ENCODE assay signal across 24 cellular contexts in genomic region chr2:8065191-8065590, GRCh38.
DNase-seq lines count a peak whose midpoint lies in the region; ATAC-seq, FAIRE-seq and TF ChIP-seq lines count a peak whose summit lies in the region.
"Had no signal": no experiment of that assay in that cellular context is flagged by ENCODE, and none has a peak within 500 bp of the region (broad histone marks: within the 10 kb centered on the region; RNA-seq: fewer than 3 reads in every experiment).

No MANE protein-coding gene starts in this region.

- no peak for TF ChIP-seq RAD21 in HepG2 (CRISPR knock-in tag; IDR thresholded peaks at IDR 0.05)

- H3K4me3 ChIP-seq in HepG2 (replicated peaks in 1 of 3; ENCODE audit: insufficient read depth in 1 of 3, low read depth in 2 of 3, low read length in 3 of 3) (no peak overlapping the region), right lobe of liver (no peak overlapping the region), mesendoderm (ENCODE audit: low read length) (no peak overlapping the region), esophagus muscularis mucosa (no peak overlapping the region)
- H3K4me3 ChIP-seq: BLaER1, GM12878 had no signal

- CTCF ChIA-PET in HepG2 (lab: Yijun Ruan, JAX; ENCODE audit: low intra/inter-chr PET ratio, low total read pairs) = no interaction called here

- BruUV-seq in HepG2 (replicated peaks; lab: Mats Ljungman, UMichigan) = no TSS peak

- no peaks in the 10 kb centered on the region for H3K4me1 ChIP-seq in HepG2 (ENCODE audit: insufficient read depth, low read length)
- no peaks in the 10 kb centered on the region for H3K4me1 ChIP-seq in right lobe of liver
- no peaks in the 10 kb centered on the region for H3K4me1 ChIP-seq in mesendoderm (ENCODE audit: control insufficient read depth, low read depth, low read length)
- no peaks in the 10 kb centered on the region for H3K4me1 ChIP-seq in esophagus muscularis mucosa
- H3K4me1 ChIP-seq: BE2C, BLaER1 had no signal

- TF ChIP-seq EP300 in HepG2 (IDR thresholded peaks at IDR 0.05; ENCODE audit: low read depth in 2 of 2, low read length in 2 of 2) (no peak), HepG2 (CRISPR knock-in tag; IDR thresholded peaks at IDR 0.05; ENCODE audit: borderline replicate concordance) (no peak), esophagus muscularis mucosa (IDR thresholded peaks at IDR 0.05) (no peak)

- no peak overlapping the region for H3K4me3 Mint-ChIP-seq in osteocyte (ENCODE audit: unreplicated experiment)
- H3K4me3 Mint-ChIP-seq: CD14-positive monocyte; CD4-positive, alpha-beta memory T cell; CD4-positive, CD25-positive, alpha-beta regulatory T cell; CD8-positive, alpha-beta memory T cell had no signal

- no peak overlapping the region for H2BK5ac ChIP-seq in mesendoderm (ENCODE audit: low read length)

- H3K27ac Mint-ChIP-seq in osteocyte (ENCODE audit: unreplicated experiment) = no peak overlapping the region
- H3K27ac Mint-ChIP-seq: CD4-positive, alpha-beta memory T cell; CD4-positive, CD25-positive, alpha-beta regulatory T cell had no signal

- H2BK120ac ChIP-seq in mesendoderm (ENCODE audit: low read depth, low read length) = peak overlapping the region; percentile 28

- H3K79me2 ChIP-seq in HepG2 (ENCODE audit: insufficient read depth, low read length) = no peaks in the 10 kb centered on the region
- H3K79me2 ChIP-seq in mesendoderm (ENCODE audit: control insufficient read depth, insufficient read depth, low read length) = no peaks in the 10 kb centered on the region

- no peak overlapping the region for H3K4ac ChIP-seq in mesendoderm (ENCODE audit: low read depth, low read length)

- H2BK15ac ChIP-seq in mesendoderm (replicated peaks; ENCODE audit: low read depth) = no peak overlapping the region

- H3K9me3 ChIP-seq in HepG2 (ENCODE audit: low read length) (no peaks in the 10 kb centered on the region), right lobe of liver (no peaks in the 10 kb centered on the region), esophagus muscularis mucosa (no peaks in the 10 kb centered on the region)
- H3K9me3 ChIP-seq: BE2C had no signal

- TF ChIP-seq POLR2A in HepG2 (IDR thresholded peaks at IDR 0.05; ENCODE audit: insufficient read depth in 1 of 2, low read depth in 2 of 2, low read length in 2 of 2) (no peak), right lobe of liver (IDR thresholded peaks at IDR 0.05) (no peak), esophagus muscularis mucosa (IDR thresholded peaks at IDR 0.05; ENCODE audit: low read depth) (no peak)

- POLR2A ChIA-PET in HepG2 (lab: Yijun Ruan, JAX) = no interaction called here

- H3K27me3 Mint-ChIP-seq in osteocyte (ENCODE audit: unreplicated experiment) = peaks cover 12% of the 10 kb centered on the region
- H3K27me3 Mint-ChIP-seq: CD4-positive, alpha-beta memory T cell had no signal

- H3K9ac ChIP-seq in HepG2 (ENCODE audit: insufficient read depth, low read depth, low read length) (no peak overlapping the region), mesendoderm (ENCODE audit: low read length) (no peak overlapping the region)
- H3K9ac ChIP-seq: BLaER1 had no signal

- H3K4me2 ChIP-seq in HepG2 (ENCODE audit: low read depth, low read length) (no peak overlapping the region), mesendoderm (ENCODE audit: low read length) (no peak overlapping the region)
- H3K4me2 ChIP-seq: BLaER1 had no signal

- no peak overlapping the region for H2AFZ ChIP-seq in HepG2 (ENCODE audit: low read length)

- H3K9me3 Mint-ChIP-seq in osteocyte (ENCODE audit: unreplicated experiment) = no peaks in the 10 kb centered on the region

- no peak overlapping the region for H3K56ac ChIP-seq in mesendoderm (ENCODE audit: low read length)

- H3K36me3 Mint-ChIP-seq in osteocyte (ENCODE audit: unreplicated experiment) = no peaks in the 10 kb centered on the region
- H3K36me3 Mint-ChIP-seq: CD14-positive monocyte; CD4-positive, CD25-positive, alpha-beta regulatory T cell had no signal

- DNase-seq in HepG2 (ENCODE audit: low spot score) (no peak), right lobe of liver (no peak), mesendoderm (no peak), osteocyte (ENCODE audit: extremely low spot score, unreplicated experiment) (no peak), esophagus muscularis mucosa (ENCODE audit: extremely low spot score) (no peak)
- DNase-seq: ACHN; BE2C; C1 segment of cervical spinal cord; CD4-positive, alpha-beta memory T cell; CD4-positive, CD25-positive, alpha-beta regulatory T cell; CD8-positive, alpha-beta memory T cell; COR-L47; DMS 273 treated with DMSO at 0.1 percent for 48 hours; DMS153; DMS53; DMS79; DND-41; EL; GDM1 had no signal

- H3K23ac ChIP-seq in mesendoderm (ENCODE audit: low read length) = no peak overlapping the region

- no peak for FAIRE-seq in HepG2 (lab: Jason Lieb, UNC)
- FAIRE-seq: GM12878, GM19239 had no signal

- intact Hi-C loops in HepG2 (cut with micrococcal nuclease; ENCODE audit: unreplicated experiment) = no loop called here
- intact Hi-C loops in right lobe of liver (cut with DNase I) = no loop called here
- intact Hi-C loops in esophagus muscularis mucosa (cut with DNase I) = no loop called here

- no peak overlapping the region for H2AK5ac ChIP-seq in mesendoderm (ENCODE audit: low read length)

- in situ Hi-C loops in HepG2 (cut with HindIII; ENCODE audit: extremely low pct_ligation_motif_present, low pct_unique_long_range_greater_than_20kb) = no loop called here

- TF ChIP-seq CTCF in HepG2 (CRISPR knock-in tag; IDR thresholded peaks at IDR 0.05) (no peak), right lobe of liver (IDR thresholded peaks at IDR 0.05) (no peak), osteocyte (IDR thresholded peaks at IDR 0.05) (no peak), esophagus muscularis mucosa (IDR thresholded peaks at IDR 0.05) (no peak)

- H4K5ac ChIP-seq in mesendoderm (ENCODE audit: low read length) = no peak overlapping the region

- H4K8ac ChIP-seq in mesendoderm (ENCODE audit: low read depth, low read length) = no peak overlapping the region

- ATAC-seq in HepG2 (no peak), right lobe of liver (no peak)
- ATAC-seq: GM12878 had no signal

- no peaks in the 10 kb centered on the region for H3K36me3 ChIP-seq in HepG2 (replicated peaks in 1 of 2; ENCODE audit: control insufficient read depth in 1 of 2, insufficient read depth in 2 of 2, low read length in 2 of 2)
- no peaks in the 10 kb centered on the region for H3K36me3 ChIP-seq in right lobe of liver
- H3K36me3 ChIP-seq in mesendoderm (ENCODE audit: control insufficient read depth, insufficient read depth, low read length) = no peaks in the 10 kb centered on the region
- H3K36me3 ChIP-seq in esophagus muscularis mucosa = no peaks in the 10 kb centered on the region
- H3K36me3 ChIP-seq: BE2C, BLaER1 had no signal

- H3K18ac ChIP-seq in mesendoderm (ENCODE audit: low read length) = no peak overlapping the region

- H4K20me1 ChIP-seq in HepG2 (ENCODE audit: insufficient read depth, low read length) = no peaks in the 10 kb centered on the region
- H4K20me1 ChIP-seq: BLaER1 had no signal

- H3K4me1 Mint-ChIP-seq in osteocyte (ENCODE audit: unreplicated experiment) = no peaks in the 10 kb centered on the region
- H3K4me1 Mint-ChIP-seq: CD4-positive, CD25-positive, alpha-beta regulatory T cell; CD8-positive, alpha-beta memory T cell had no signal

- H3K27me3 ChIP-seq in HepG2 (ENCODE audit: control insufficient read depth in 1 of 2, insufficient read depth in 2 of 2, low read length in 2 of 2) = no peaks in the 10 kb centered on the region
- H3K27me3 ChIP-seq in right lobe of liver = no peaks in the 10 kb centered on the region
- no peaks in the 10 kb centered on the region for H3K27me3 ChIP-seq in mesendoderm (ENCODE audit: insufficient read depth, low read length, poor library complexity)
- H3K27me3 ChIP-seq in esophagus muscularis mucosa = no peaks in the 10 kb centered on the region
- H3K27me3 ChIP-seq: BE2C, BLaER1 had no signal

- H3K27ac ChIP-seq in HepG2 (ENCODE audit: extremely low read length, insufficient read depth, low read length) (no peak overlapping the region), right lobe of liver (no peak overlapping the region), mesendoderm (ENCODE audit: low read depth, low read length) (no peak overlapping the region), esophagus muscularis mucosa (replicated peaks in 1 of 4) (no peak overlapping the region)
- H3K27ac ChIP-seq: 22Rv1, BLaER1 had no signal

- no peaks in the 10 kb centered on the region for H3K79me1 ChIP-seq in mesendoderm (ENCODE audit: low read length)

- 69% methylated on average over 1 of the region's 1 CpG for whole genome bisulfite sequencing in HepG2 (ENCODE audit: low lambda C conversion rate)
- WGBS in right lobe of liver (ENCODE audit: insufficient coverage, low coverage, low lambda C conversion rate, missing lambda C conversion rate) = no CpG with 5 or more reads among the region's 1 CpG
- WGBS in mesendoderm (ENCODE audit: extremely low coverage, insufficient coverage, low lambda C conversion rate) = no CpG with 5 or more reads among the region's 1 CpG
- 100% methylated on average over 1 of the region's 1 CpG for WGBS in esophagus muscularis mucosa

TF ChIP-seq in HepG2, 621 proteins besides CTCF, POLR2A, EP300 and RAD21:
- TF ChIP-seq, protein P1, sequence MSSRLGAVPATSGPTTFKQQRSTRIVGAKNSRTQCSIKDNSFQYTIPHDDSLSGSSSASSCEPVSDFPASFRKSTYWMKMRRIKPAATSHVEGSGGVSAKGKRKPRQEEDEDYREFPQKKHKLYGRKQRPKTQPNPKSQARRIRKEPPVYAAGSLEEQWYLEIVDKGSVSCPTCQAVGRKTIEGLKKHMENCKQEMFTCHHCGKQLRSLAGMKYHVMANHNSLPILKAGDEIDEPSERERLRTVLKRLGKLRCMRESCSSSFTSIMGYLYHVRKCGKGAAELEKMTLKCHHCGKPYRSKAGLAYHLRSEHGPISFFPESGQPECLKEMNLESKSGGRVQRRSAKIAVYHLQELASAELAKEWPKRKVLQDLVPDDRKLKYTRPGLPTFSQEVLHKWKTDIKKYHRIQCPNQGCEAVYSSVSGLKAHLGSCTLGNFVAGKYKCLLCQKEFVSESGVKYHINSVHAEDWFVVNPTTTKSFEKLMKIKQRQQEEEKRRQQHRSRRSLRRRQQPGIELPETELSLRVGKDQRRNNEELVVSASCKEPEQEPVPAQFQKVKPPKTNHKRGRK (CRISPR knock-in tag; IDR thresholded peaks at IDR 0.05) = no peak
- peak; percentile 64 to 77 for TF ChIP-seq MAFK (conservative IDR thresholded peaks at IDR 0.05 in 1 of 2, IDR thresholded peaks at IDR 0.05 in 1 of 2; ENCODE audit: low read length in 2 of 2)
- peak; percentile 55 for TF ChIP-seq MAFF (IDR thresholded peaks at IDR 0.05; ENCODE audit: low read depth, low read length)
- TF ChIP-seq HNRNPL (IDR thresholded peaks at IDR 0.05; ENCODE audit: low read depth, low read length) = no peak
